1 cellular context compared by ENCODE assay signal in the genomic region with DNA sequence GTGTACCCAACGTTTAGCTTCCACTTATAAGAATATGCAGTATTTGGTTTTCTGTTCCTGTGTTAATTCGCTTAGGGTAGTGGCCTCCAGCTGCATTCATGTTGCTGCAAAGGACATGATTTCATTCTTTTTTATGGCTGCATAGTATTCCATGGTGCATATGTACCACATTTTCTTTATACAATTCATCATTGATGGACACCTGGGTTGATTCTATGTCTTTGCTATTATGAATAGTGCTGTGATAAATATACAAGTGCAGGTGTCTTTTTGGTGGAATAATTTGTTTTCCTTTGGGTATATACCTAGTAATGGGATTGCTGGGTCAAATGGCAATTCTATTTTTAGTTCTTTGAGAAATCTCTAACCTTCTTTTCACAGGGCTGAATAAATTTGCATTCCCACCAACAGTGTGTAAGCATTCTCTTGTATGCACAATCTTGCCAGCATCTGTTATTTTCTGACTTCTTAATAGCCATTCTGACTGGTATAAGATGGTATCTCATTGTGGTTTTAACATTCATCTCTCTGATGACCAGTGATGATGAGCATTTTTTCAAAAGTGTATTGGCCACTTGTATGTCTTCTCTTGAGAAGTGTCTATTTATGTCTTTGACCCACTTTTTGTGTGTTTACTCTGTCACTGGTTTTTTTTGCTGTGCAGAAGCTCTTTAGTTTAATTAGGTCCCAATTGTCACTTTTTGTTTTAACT.
TF ChIP-seq lines count a peak whose summit lies in the region.

No MANE protein-coding gene starts in this region.

TF ChIP-seq in IMR-90, 13 proteins besides CTCF, POLR2A, EP300 and RAD21:
- TF ChIP-seq CEBPB (IDR thresholded peaks at IDR 0.05; ENCODE audit: low read depth, low read length) (no peak), MAFK (IDR thresholded peaks at IDR 0.05; ENCODE audit: low read depth, low read length) (no peak), SMC3 (IDR thresholded peaks at IDR 0.05; ENCODE audit: low read depth, low read length) (no peak), MAZ (IDR thresholded peaks at IDR 0.05; ENCODE audit: borderline replicate concordance, low read depth, low read length) (no peak), MXI1 (IDR thresholded peaks at IDR 0.05; ENCODE audit: borderline replicate concordance, low read depth, low read length) (no peak), BHLHE40 (IDR thresholded peaks at IDR 0.05; ENCODE audit: low read depth, low read length) (no peak), NFE2L2 (IDR thresholded peaks at IDR 0.05; ENCODE audit: low read depth, low read length) (no peak), RFX5 (IDR thresholded peaks at IDR 0.05; ENCODE audit: low read depth, low read length) (no peak), FOS (IDR thresholded peaks at IDR 0.05; ENCODE audit: low read depth, low read length) (no peak), CHD1 (IDR thresholded peaks at IDR 0.05; ENCODE audit: low read depth, low read length) (no peak), RCOR1 (IDR thresholded peaks at IDR 0.05; ENCODE audit: insufficient replicate concordance, low read length) (no peak)
- TF ChIP-seq, protein P1, sequence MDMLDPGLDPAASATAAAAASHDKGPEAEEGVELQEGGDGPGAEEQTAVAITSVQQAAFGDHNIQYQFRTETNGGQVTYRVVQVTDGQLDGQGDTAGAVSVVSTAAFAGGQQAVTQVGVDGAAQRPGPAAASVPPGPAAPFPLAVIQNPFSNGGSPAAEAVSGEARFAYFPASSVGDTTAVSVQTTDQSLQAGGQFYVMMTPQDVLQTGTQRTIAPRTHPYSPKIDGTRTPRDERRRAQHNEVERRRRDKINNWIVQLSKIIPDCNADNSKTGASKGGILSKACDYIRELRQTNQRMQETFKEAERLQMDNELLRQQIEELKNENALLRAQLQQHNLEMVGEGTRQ (IDR thresholded peaks at IDR 0.05; ENCODE audit: low read depth, low read length) = no peak
